Comparison of ENCODE assay signal across 16 cellular contexts in the genomic region with DNA sequence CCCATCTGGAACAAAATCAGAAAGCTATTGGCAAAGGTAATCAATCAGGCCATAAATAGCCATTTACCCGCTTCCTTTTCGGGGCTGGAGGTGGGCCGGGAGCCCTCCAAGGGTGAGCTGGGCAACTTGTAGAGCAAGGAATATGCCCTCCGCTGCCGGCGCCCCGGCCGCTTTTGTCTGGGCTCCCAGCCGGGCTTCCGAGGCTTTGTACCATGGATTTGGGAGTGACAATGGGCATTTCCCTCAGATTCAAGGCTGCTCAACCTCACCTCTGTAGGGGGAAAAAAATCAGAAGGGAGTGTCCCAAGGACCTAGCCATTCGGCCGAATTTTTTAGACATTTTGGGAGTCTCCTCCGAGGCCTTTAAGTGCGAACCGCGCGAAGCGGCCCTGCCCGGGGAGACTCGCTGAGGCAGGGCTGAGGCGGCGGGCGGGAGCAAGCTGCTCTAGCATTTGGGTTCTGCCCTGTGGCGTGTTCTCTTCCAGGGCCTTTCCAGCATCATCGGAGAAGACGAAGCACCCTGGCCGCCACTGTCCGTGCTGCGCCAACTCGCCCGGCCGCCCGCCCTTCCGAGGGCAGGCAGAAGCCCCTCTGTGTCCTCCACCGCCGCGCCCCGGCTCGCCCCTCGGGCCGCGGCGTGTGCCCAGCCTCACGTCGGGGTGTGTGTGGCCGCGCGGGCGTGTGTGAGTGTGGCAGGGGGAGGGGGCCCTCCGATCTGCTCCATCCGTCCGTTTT. TPM values are rescaled to one million over a fixed set of nuclear protein-coding genes. Genes with fewer than 3 reads are reported as not detected.
DNase-seq lines count a peak whose midpoint lies in the region; ATAC-seq and TF ChIP-seq lines count a peak whose summit lies in the region.
"Had no signal": no experiment of that assay in that cellular context is flagged by ENCODE, and none has a peak within 500 bp of the region (broad histone marks: within the 10 kb centered on the region; RNA-seq: fewer than 3 reads in every experiment).

No MANE protein-coding gene starts in this region.

- no peak for ATAC-seq in stimulated activated naive CD8-positive, alpha-beta T cell treated with anti-CD3 and anti-CD28 coated beads, Interleukin-15, Interleukin-2, amounts not matched to agents 100 U/mL and 50 U/mL, for 24 hours
- no peak for ATAC-seq in HG03159 (IDR thresholded peaks at IDR 0.05; ENCODE audit: unreplicated experiment)
- ATAC-seq in HG02623 (IDR thresholded peaks at IDR 0.05; ENCODE audit: unreplicated experiment) = no peak
- no peak; the same call in 1 of the 2 replicates for ATAC-seq in WTC11
- ATAC-seq in GM18505 (IDR thresholded peaks at IDR 0.05; ENCODE audit: unreplicated experiment) = no peak

- intact Hi-C loops in esophagus squamous epithelium (cut with DNase I) = loop anchor here (10.0 kb wide), 2 partner anchors 693 to 1023 kb away; no protein-coding TSS in a partner anchor

- CTCF ChIA-PET in WTC11 (lab: Charles Lee) = interaction anchor here (1.0 to 3.3 kb wide), 14 partner anchors 9 to 1027 kb away, joined by 3 to 15 read pairs (median 4); no protein-coding TSS in a partner anchor

- no peak for TF ChIP-seq CTCF in esophagus squamous epithelium (IDR thresholded peaks at IDR 0.05)
- no peak for TF ChIP-seq CTCF in WTC11 (IDR thresholded peaks at IDR 0.05)

- H3K9me3 ChIP-seq in esophagus squamous epithelium = no peaks in the 10 kb centered on the region

- H3K4me1 Mint-ChIP-seq in stimulated activated naive CD8-positive, alpha-beta T cell treated with anti-CD3 and anti-CD28 coated beads, Interleukin-15, Interleukin-2, amounts not matched to agents 100 ng/mL and 50 ng/mL, for 24 hours (ENCODE audit: low read depth) = peaks cover 6% of the 10 kb centered on the region
- H3K4me1 Mint-ChIP-seq in WTC11 = peaks cover 10% of the 10 kb centered on the region

- H3K27ac ChIP-seq in esophagus squamous epithelium (peak overlapping the region; percentile 36 to 85 (median 70)), rectal smooth muscle tissue (ENCODE audit: low read depth, low read length) (peak overlapping the region; percentile 75)
- H3K27ac ChIP-seq: BLaER1 had no signal

- H3K4me3 Mint-ChIP-seq in stimulated activated naive CD8-positive, alpha-beta T cell treated with anti-CD3 and anti-CD28 coated beads, Interleukin-15, Interleukin-2, amounts not matched to agents 100 ng/mL and 50 ng/mL, for 24 hours = no peak overlapping the region
- no peak overlapping the region for H3K4me3 Mint-ChIP-seq in WTC11

- TF ChIP-seq POLR2A in esophagus squamous epithelium (IDR thresholded peaks at IDR 0.05) (no peak), GM18505 (IDR thresholded peaks at IDR 0.05; ENCODE audit: borderline replicate concordance, extremely low read depth, insufficient read depth, insufficient read length) (no peak)

- H3K36me3 ChIP-seq in esophagus squamous epithelium (no peaks in the 10 kb centered on the region), rectal smooth muscle tissue (ENCODE audit: control insufficient read depth, insufficient read depth, low read length) (no peaks in the 10 kb centered on the region)
- H3K36me3 ChIP-seq: BLaER1 had no signal

- no peak overlapping the region for H3K9ac ChIP-seq in rectal smooth muscle tissue (ENCODE audit: low read length)
- H3K9ac ChIP-seq: BLaER1 had no signal

- H3K27me3 ChIP-seq in esophagus squamous epithelium (peaks cover 48 to 100% (median 64%) of the 10 kb centered on the region in 4 donors), rectal smooth muscle tissue (ENCODE audit: control insufficient read depth, insufficient read depth, low read length) (peaks cover 27% of the 10 kb centered on the region)

- H3K27me3 Mint-ChIP-seq in stimulated activated naive CD8-positive, alpha-beta T cell treated with anti-CD3 and anti-CD28 coated beads, Interleukin-15, Interleukin-2, amounts not matched to agents 100 ng/mL and 50 ng/mL, for 24 hours = peaks cover 81% of the 10 kb centered on the region
- peaks cover 100% of the 10 kb centered on the region for H3K27me3 Mint-ChIP-seq in WTC11 (ENCODE audit: low read depth)

- H3K36me3 Mint-ChIP-seq in stimulated activated naive CD8-positive, alpha-beta T cell treated with anti-CD3 and anti-CD28 coated beads, Interleukin-15, Interleukin-2, amounts not matched to agents 100 ng/mL and 50 ng/mL, for 24 hours (ENCODE audit: low read depth) = peaks cover 9% of the 10 kb centered on the region
- H3K36me3 Mint-ChIP-seq in WTC11 = peaks cover 5% of the 10 kb centered on the region; the same call in 1 of the 2 replicates

- peaks cover 0 to 34% (median 4%) of the 10 kb centered on the region in 3 donors for H3K4me1 ChIP-seq in esophagus squamous epithelium
- no peaks in the 10 kb centered on the region for H3K4me1 ChIP-seq in rectal smooth muscle tissue (ENCODE audit: control insufficient read depth, insufficient read depth, low read length)
- H3K4me1 ChIP-seq: BLaER1 had no signal

- peak overlapping the region; percentile 26 for H3K27ac Mint-ChIP-seq in stimulated activated naive CD8-positive, alpha-beta T cell treated with anti-CD3 and anti-CD28 coated beads, Interleukin-15, Interleukin-2, amounts not matched to agents 100 ng/mL and 50 ng/mL, for 24 hours
- no peak overlapping the region for H3K27ac Mint-ChIP-seq in WTC11

- WGBS in esophagus squamous epithelium, 2 donors = 5 to 14% methylated on average over 4 to 21 of the region's 52 CpGs

- no peak for DNase-seq in stimulated activated naive CD8-positive, alpha-beta T cell treated with anti-CD3 and anti-CD28 coated beads, Interleukin-15, Interleukin-2, amounts not matched to agents 100 U/mL and 50 U/mL, for 24 hours
- no peak for DNase-seq in esophagus squamous epithelium (lab: John Stamatoyannopoulos, UW)
- no peak for DNase-seq in WTC11 (ENCODE audit: low spot score)
- DNase-seq: caudate nucleus; left ventricle myocardium superior; MV-4-11; naive thymus-derived CD8-positive, alpha-beta T cell; NCI-H2171 treated with DMSO at 0.1 percent for 48 hours; SHP77 treated with DMSO at 0.1 percent for 48 hours had no signal

- H3K4me3 ChIP-seq in esophagus squamous epithelium = peak overlapping the region in 3 of 4 donors; percentile 27 to 59 (median 54)
- H3K4me3 ChIP-seq in rectal smooth muscle tissue (ENCODE audit: low read length) = peak overlapping the region; percentile 75

- POLR2A ChIA-PET in WTC11 (lab: Charles Lee) = interaction anchor here (0.6 kb wide), 1 partner anchor 74 kb away, joined by 5 read pairs; no protein-coding TSS in a partner anchor

- H3K9me3 Mint-ChIP-seq in stimulated activated naive CD8-positive, alpha-beta T cell treated with anti-CD3 and anti-CD28 coated beads, Interleukin-15, Interleukin-2, amounts not matched to agents 100 ng/mL and 50 ng/mL, for 24 hours = peaks cover 6% of the 10 kb centered on the region
- H3K9me3 Mint-ChIP-seq in WTC11 = peaks cover 4% of the 10 kb centered on the region

TF ChIP-seq in WTC11, 78 proteins besides CTCF, POLR2A, EP300 and RAD21 (continues in another document):
- TF ChIP-seq, protein P1, sequence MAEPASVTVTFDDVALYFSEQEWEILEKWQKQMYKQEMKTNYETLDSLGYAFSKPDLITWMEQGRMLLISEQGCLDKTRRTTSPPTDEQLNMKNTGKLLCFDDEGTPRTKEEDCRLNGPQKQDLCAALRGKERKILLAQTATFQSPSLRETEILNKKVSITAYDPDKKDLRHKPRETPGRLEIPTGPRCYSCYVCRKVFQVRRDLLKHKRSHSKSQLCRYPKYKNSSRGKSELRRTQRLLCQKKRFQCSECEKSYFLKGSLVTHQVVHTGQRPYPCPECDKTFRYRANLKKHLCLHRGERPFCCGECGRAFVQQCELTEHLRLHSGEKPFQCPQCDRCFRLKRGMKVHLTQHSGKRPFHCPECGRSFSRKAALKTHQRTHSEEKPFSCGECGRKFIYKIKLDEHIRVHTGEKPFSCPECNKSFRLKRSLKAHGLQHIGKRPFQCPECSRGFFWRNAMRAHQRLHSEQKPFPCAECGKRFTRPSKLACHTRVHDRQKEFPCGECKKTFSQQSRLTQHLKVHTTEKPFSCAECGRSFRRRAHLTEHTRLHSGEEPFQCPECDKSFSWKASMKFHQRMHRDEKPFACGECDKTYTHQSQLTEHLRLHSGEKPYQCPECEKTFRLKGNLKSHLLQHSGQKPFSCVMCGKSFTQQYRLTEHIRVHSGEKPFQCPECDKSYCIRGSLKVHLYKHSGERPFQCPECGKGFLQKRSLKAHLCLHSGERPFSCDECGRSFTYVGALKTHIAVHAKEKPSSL (CRISPR knock-in tag; conservative IDR thresholded peaks at IDR 0.05) = no peak
- TF ChIP-seq ZNF263 (CRISPR knock-in tag; IDR thresholded peaks at IDR 0.05; ENCODE audit: low read depth) (no peak), MYBL2 (CRISPR knock-in tag; IDR thresholded peaks at IDR 0.05) (no peak), GABPB1 (CRISPR knock-in tag; IDR thresholded peaks at IDR 0.05) (no peak)
- TF ChIP-seq, protein P2, sequence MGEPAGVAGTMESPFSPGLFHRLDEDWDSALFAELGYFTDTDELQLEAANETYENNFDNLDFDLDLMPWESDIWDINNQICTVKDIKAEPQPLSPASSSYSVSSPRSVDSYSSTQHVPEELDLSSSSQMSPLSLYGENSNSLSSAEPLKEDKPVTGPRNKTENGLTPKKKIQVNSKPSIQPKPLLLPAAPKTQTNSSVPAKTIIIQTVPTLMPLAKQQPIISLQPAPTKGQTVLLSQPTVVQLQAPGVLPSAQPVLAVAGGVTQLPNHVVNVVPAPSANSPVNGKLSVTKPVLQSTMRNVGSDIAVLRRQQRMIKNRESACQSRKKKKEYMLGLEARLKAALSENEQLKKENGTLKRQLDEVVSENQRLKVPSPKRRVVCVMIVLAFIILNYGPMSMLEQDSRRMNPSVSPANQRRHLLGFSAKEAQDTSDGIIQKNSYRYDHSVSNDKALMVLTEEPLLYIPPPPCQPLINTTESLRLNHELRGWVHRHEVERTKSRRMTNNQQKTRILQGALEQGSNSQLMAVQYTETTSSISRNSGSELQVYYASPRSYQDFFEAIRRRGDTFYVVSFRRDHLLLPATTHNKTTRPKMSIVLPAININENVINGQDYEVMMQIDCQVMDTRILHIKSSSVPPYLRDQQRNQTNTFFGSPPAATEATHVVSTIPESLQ (CRISPR knock-in tag; IDR thresholded peaks at IDR 0.05) = no peak

RNA-seq across cellular contexts. Expression of gene HOXD9, which starts 1.0 kb away (rescaled TPM):
- total RNA-seq in esophagus squamous epithelium (1 to 10 TPM in 1 of 4 donors, under 1 TPM in 1, not detected in 2; 0.61 to 3.4 TPM), WTC11 (2021) (not detected in 3 replicates)
- total RNA-seq: left ventricle myocardium superior; naive thymus-derived CD8-positive, alpha-beta T cell had no signal

RNA-seq across cellular contexts. Expression of gene HOXD10, which starts 5.0 kb away (rescaled TPM):
- total RNA-seq in esophagus squamous epithelium (under 1 TPM in 2 of 4 donors, not detected in 2; 0.22 to 0.38 TPM), WTC11 (2021) (not detected in 3 replicates)
- total RNA-seq: left ventricle myocardium superior; naive thymus-derived CD8-positive, alpha-beta T cell had no signal

RNA-seq across cellular contexts. Expression of gene HOXD8, which starts 8.0 kb away (rescaled TPM):
- total RNA-seq in esophagus squamous epithelium = 1 to 10 TPM in 3 of 4 donors, not detected in 1; 1.2 to 4.6 (median 1.2) TPM
- not detected in 3 replicates for total RNA-seq in WTC11 (2021)
- total RNA-seq: naive thymus-derived CD8-positive, alpha-beta T cell had no signal

RNA-seq across cellular contexts. Expression of gene HOXD11, which starts 14.5 kb away (rescaled TPM):
- total RNA-seq in esophagus squamous epithelium = not detected
- not detected in 3 replicates for total RNA-seq in WTC11 (2021)
- total RNA-seq: left ventricle myocardium superior; naive thymus-derived CD8-positive, alpha-beta T cell had no signal

RNA-seq across cellular contexts. Expression of gene HOXD12, which starts 21.9 kb away (rescaled TPM):
- total RNA-seq in esophagus squamous epithelium (not detected), WTC11 (2021) (0.17 TPM in 1 of 3 replicates, not detected in the others)
- total RNA-seq: HT1080; left ventricle myocardium superior; naive thymus-derived CD8-positive, alpha-beta T cell had no signal
